In genomic region chr6:100965069-100965468, GRCh38 we compare ENCODE assay signal across 31 cellular contexts.
"Had no signal": no experiment of that assay in that cellular context is flagged by ENCODE, and none has a peak within 500 bp of the region (broad histone marks: within the 10 kb centered on the region; RNA-seq: fewer than 3 reads in every experiment).

No MANE protein-coding gene starts in this region.

- H3K27ac Mint-ChIP-seq: natural killer cell; nephron; neural progenitor cell; progenitor cell of endocrine pancreas; stimulated activated memory B cell treated with anti-CD40 and anti-IgM and Interleukin-4, amounts not matched to agents 10 μg/mL and 1 μg/mL and 100 μg/mL, for 72 hours; stimulated activated naive CD8-positive, alpha-beta T cell treated with anti-CD3 and anti-CD28 coated beads, Interleukin-15, amount 100 ng/mL, for 72 hours; type B pancreatic cell had no signal

- H3K9me3 Mint-ChIP-seq: neural progenitor cell; stimulated activated memory B cell treated with anti-CD40 and anti-IgM and Interleukin-4, amounts not matched to agents 10 μg/mL and 1 μg/mL and 100 μg/mL, for 72 hours had no signal

- H3K79me2 ChIP-seq: parathyroid adenoma had no signal

- H3K4me3 Mint-ChIP-seq: natural killer cell; nephron; neural progenitor cell; stimulated activated memory B cell treated with anti-CD40 and anti-IgM and Interleukin-4, amounts not matched to agents 10 μg/mL and 1 μg/mL and 100 μg/mL, for 72 hours; stimulated activated naive CD8-positive, alpha-beta T cell treated with anti-CD3 and anti-CD28 coated beads, Interleukin-15, amount 100 ng/mL, for 72 hours; type B pancreatic cell had no signal

- H3K27me3 ChIP-seq: neural progenitor cell, ovary, spleen, suprapubic skin, testis, tibial artery, transverse colon, upper lobe of right lung, uterus had no signal

- DNase-seq: natural killer cell; occipital lobe; ovary; posterior cingulate gyrus; psoas muscle; right cardiac atrium; spleen; stimulated activated CD4-positive, alpha-beta T cell treated with anti-CD3 and anti-CD28 coated beads, Interleukin-12 subunit alpha, Interleukin-12 subunit beta, amount 100 ng/mL, for 4 hours; stimulated activated CD4-positive, alpha-beta T cell treated with anti-CD3 and anti-CD28 coated beads, Interleukin-1b, Interleukin-23, amount 100 ng/mL, for 48 hours; stimulated activated CD4-positive, alpha-beta T cell treated with anti-CD3 and anti-CD28 coated beads, Interleukin-4, amount 100 ng/mL, for 1 hour; stimulated activated CD4-positive, alpha-beta T cell treated with anti-CD3 and anti-CD28 coated beads, Interleukin-4, amount 100 ng/mL, for 4 hours; stimulated activated CD8-positive, alpha-beta memory T cell treated with anti-CD3 and anti-CD28 coated beads, Interleukin-4, amount 100 ng/mL, for 48 hours; stimulated activated naive CD4-positive, alpha-beta T cell; stimulated activated naive CD8-positive, alpha-beta T cell treated with anti-CD3 and anti-CD28 coated beads, Interleukin-15, amount 100 ng/mL, for 72 hours; stimulated activated naive CD8-positive, alpha-beta T cell treated with anti-CD3 and anti-CD28 coated beads, Interleukin-15, Interleukin-2, amounts not matched to agents 100 U/mL and 50 U/mL, for 24 hours; substantia nigra; testis; tibial artery; transverse colon; upper lobe of right lung; uterus had no signal

- H3K4me3 ChIP-seq: neural progenitor cell, ovary, psoas muscle, skin epidermis, smooth muscle cell, spleen, suprapubic skin, testis, tibial artery, transverse colon, upper lobe of right lung, uterus had no signal

- H3K9me3 ChIP-seq: ovary, psoas muscle, spleen, suprapubic skin, testis, tibial artery, transverse colon, upper lobe of right lung, uterus had no signal

- H3K27me3 Mint-ChIP-seq: progenitor cell of endocrine pancreas, type B pancreatic cell had no signal

- ATAC-seq: natural killer cell; psoas muscle; right cardiac atrium; sciatic nerve; stimulated activated memory B cell treated with anti-CD40 and anti-IgM and Interleukin-4, amounts not matched to agents 10 μg/mL and 1 μg/mL and 100 μg/mL, for 72 hours; stimulated activated naive CD8-positive, alpha-beta T cell treated with anti-CD3 and anti-CD28 coated beads, Interleukin-15, amount 100 ng/mL, for 72 hours; stimulated activated naive CD8-positive, alpha-beta T cell treated with anti-CD3 and anti-CD28 coated beads, Interleukin-15, Interleukin-2, amounts not matched to agents 100 U/mL and 50 U/mL, for 24 hours; upper lobe of right lung had no signal

- H3K36me3 Mint-ChIP-seq: neural progenitor cell; stimulated activated memory B cell treated with anti-CD40 and anti-IgM and Interleukin-4, amounts not matched to agents 10 μg/mL and 1 μg/mL and 100 μg/mL, for 72 hours; type B pancreatic cell had no signal

- H3K4me1 ChIP-seq: neural progenitor cell, parathyroid adenoma, psoas muscle, spleen, suprapubic skin, testis, tibial artery, transverse colon, upper lobe of right lung, uterus had no signal

- H3K9ac ChIP-seq: neural progenitor cell, parathyroid adenoma had no signal

- H3K27ac ChIP-seq: neural progenitor cell, ovary, parathyroid adenoma, psoas muscle, skin epidermis, spleen, suprapubic skin, testis, tibial artery, transverse colon, upper lobe of right lung, uterus had no signal

- H2AFZ ChIP-seq: neural progenitor cell, parathyroid adenoma had no signal

- H3K4me2 ChIP-seq: neural progenitor cell, smooth muscle cell had no signal

- H3K4me1 Mint-ChIP-seq: natural killer cell; nephron; neural progenitor cell; stimulated activated memory B cell treated with anti-CD40 and anti-IgM and Interleukin-4, amounts not matched to agents 10 μg/mL and 1 μg/mL and 100 μg/mL, for 72 hours; stimulated activated naive CD8-positive, alpha-beta T cell treated with anti-CD3 and anti-CD28 coated beads, Interleukin-15, amount 100 ng/mL, for 72 hours had no signal

- H3K36me3 ChIP-seq: neural progenitor cell, ovary, spleen, suprapubic skin, tibial artery, transverse colon, upper lobe of right lung, uterus had no signal
